Comparison of ENCODE assay signal across 18 cellular contexts in genomic region chr15:80371924-80372323, GRCh38. TPM values are rescaled to one million over a fixed set of nuclear protein-coding genes. Genes with fewer than 3 reads are reported as not detected.
DNase-seq lines count a peak whose midpoint lies in the region; ATAC-seq, FAIRE-seq and TF ChIP-seq lines count a peak whose summit lies in the region.
"Had no signal": no experiment of that assay in that cellular context is flagged by ENCODE, and none has a peak within 500 bp of the region (broad histone marks: within the 10 kb centered on the region; RNA-seq: fewer than 3 reads in every experiment).

No MANE protein-coding gene starts in this region.

- no peak overlapping the region for H3K9ac ChIP-seq in HepG2 (ENCODE audit: insufficient read depth, low read depth, low read length)
- no peak overlapping the region for H3K9ac ChIP-seq in HCT116 (ENCODE audit: low read length)
- H3K9ac ChIP-seq: GM23248 had no signal

- TF ChIP-seq CTCF in HepG2 (CRISPR knock-in tag; IDR thresholded peaks at IDR 0.05): no peak
- TF ChIP-seq CTCF in right lobe of liver (IDR thresholded peaks at IDR 0.05): no peak
- TF ChIP-seq CTCF in HCT116 (IDR thresholded peaks at IDR 0.05 in 2 of 3, conservative IDR thresholded peaks at IDR 0.05 in 1 of 3; ENCODE audit: borderline replicate concordance in 1 of 3, insufficient read depth in 1 of 3, low read depth in 2 of 3, low read length in 2 of 3): 0 out of 6 replicates have a peak, but pooled peaks of 1 of the 3 experiments have one; percentile 14
- TF ChIP-seq CTCF in osteoblast (IDR thresholded peaks at IDR 0.05; ENCODE audit: extremely low read depth, low read depth, low read length): no peak

- RAD21 ChIA-PET in HCT116 (lab: Charles Lee; ENCODE audit: low non-redundant PET in 1 of 2, low total read pairs in 2 of 2, uncharacterized antibody in 2 of 2, unreplicated experiment in 2 of 2): no interaction called here

- WGBS in HepG2 (ENCODE audit: low lambda C conversion rate): 10% methylated on average over 2 of the region's 2 CpGs
- WGBS in right lobe of liver (ENCODE audit: insufficient coverage, low coverage, low lambda C conversion rate, missing lambda C conversion rate): 57% methylated on average over 1 of the region's 2 CpGs

- H3K4me2 ChIP-seq in HepG2 (ENCODE audit: low read depth, low read length) (no peak overlapping the region), HCT116 (ENCODE audit: low read length) (no peak overlapping the region), osteoblast (ENCODE audit: insufficient read depth, low read length) (no peak overlapping the region)

- CTCF ChIA-PET in HepG2 (lab: Yijun Ruan, JAX; ENCODE audit: low intra/inter-chr PET ratio, low total read pairs) (no interaction called here), HCT116 (lab: Charles Lee) (no interaction called here)

- TF ChIP-seq POLR2A in HepG2 (IDR thresholded peaks at IDR 0.05; ENCODE audit: insufficient read depth in 1 of 2, low read depth in 2 of 2, low read length in 2 of 2) (no peak), right lobe of liver (IDR thresholded peaks at IDR 0.05) (no peak), HCT116 (IDR thresholded peaks at IDR 0.05; ENCODE audit: borderline replicate concordance, extremely low read depth, insufficient read depth, insufficient read length) (no peak)

- H4K20me1 ChIP-seq in HepG2 (ENCODE audit: insufficient read depth, low read length): no peaks in the 10 kb centered on the region
- no peaks in the 10 kb centered on the region for H4K20me1 ChIP-seq in HCT116 (ENCODE audit: insufficient read depth)
- no peaks in the 10 kb centered on the region for H4K20me1 ChIP-seq in osteoblast (ENCODE audit: insufficient read depth, low read length)

- DNase-seq in HepG2 (ENCODE audit: low spot score): no peak
- no peak for DNase-seq in right lobe of liver
- no peak for DNase-seq in HCT116 (ENCODE audit: low read depth, low spot score)
- peak; percentile 80 for DNase-seq in osteoblast (ENCODE audit: insufficient read length, low spot score, missing footprints)
- no peak for DNase-seq in SIG-M5 (lab: John Stamatoyannopoulos, UW)
- DNase-seq in NCI-H345 treated with DMSO at 0.1 percent for 48 hours (lab: John Stamatoyannopoulos, UW; ENCODE audit: unreplicated experiment): no peak
- DNase-seq: 8988T; C1 segment of cervical spinal cord; Caco-2; CD4-positive, alpha-beta memory T cell; DMS153; DND-41; GM23248; HCEC 1CT had no signal

- H3K36me3 ChIP-seq in HepG2 (replicated peaks in 1 of 2; ENCODE audit: control insufficient read depth in 1 of 2, insufficient read depth in 2 of 2, low read length in 2 of 2): no peaks in the 10 kb centered on the region
- no peaks in the 10 kb centered on the region for H3K36me3 ChIP-seq in right lobe of liver
- no peaks in the 10 kb centered on the region for H3K36me3 ChIP-seq in HCT116 (ENCODE audit: control insufficient read depth in 1 of 2, insufficient read depth in 2 of 2, low read length in 2 of 2)
- H3K36me3 ChIP-seq in osteoblast (ENCODE audit: insufficient read depth, low read length): no peaks in the 10 kb centered on the region

- H3K4me3 ChIP-seq in HepG2 (replicated peaks in 1 of 3; ENCODE audit: insufficient read depth in 1 of 3, low read depth in 2 of 3, low read length in 3 of 3) (no peak overlapping the region), right lobe of liver (no peak overlapping the region), HCT116 (replicated peaks in 1 of 2; ENCODE audit: low read depth in 1 of 2, low read length in 2 of 2) (no peak overlapping the region), osteoblast (ENCODE audit: insufficient read depth, low read length) (no peak overlapping the region)
- H3K4me3 ChIP-seq: GM23248 had no signal

- no peaks in the 10 kb centered on the region for H3K9me2 ChIP-seq in HCT116 (ENCODE audit: insufficient read depth)

- POLR2A ChIA-PET in HepG2 (lab: Yijun Ruan, JAX): no interaction called here
- POLR2A ChIA-PET in HCT116 (lab: Charles Lee): no interaction called here

- in situ Hi-C loops in HepG2 (cut with HindIII; ENCODE audit: extremely low pct_ligation_motif_present, low pct_unique_long_range_greater_than_20kb): no loop called here

- H3K27me3 ChIP-seq in HepG2 (ENCODE audit: control insufficient read depth in 1 of 2, insufficient read depth in 2 of 2, low read length in 2 of 2) (0 out of 5 replicates have a peak, but pooled peaks cover 0 to 3% of the 10 kb centered on the region in 2 experiments), right lobe of liver (no peaks in the 10 kb centered on the region), HCT116 (ENCODE audit: insufficient read depth, low read length) (peaks cover 5% of the 10 kb centered on the region; the same call in 1 of the 2 replicates), osteoblast (ENCODE audit: insufficient read depth, low read length) (peaks cover 14% of the 10 kb centered on the region)

- H3K9me3 ChIP-seq in HepG2 (ENCODE audit: low read length) (peaks cover 27% of the 10 kb centered on the region), right lobe of liver (peaks cover 0 to 3% (median under 1%) of the 10 kb centered on the region in 4 donors), HCT116 (ENCODE audit: control insufficient read depth in 1 of 2, insufficient read depth in 1 of 2, low read depth in 1 of 2, low read length in 2 of 2) (peaks cover 1 to 14% of the 10 kb centered on the region in 2 experiments; a peak in 3 of 4 replicates), osteoblast (ENCODE audit: low read depth, low read length) (peaks cover 13% of the 10 kb centered on the region)

- TF ChIP-seq EP300 in HepG2 (IDR thresholded peaks at IDR 0.05; ENCODE audit: low read depth in 2 of 2, low read length in 2 of 2): no peak
- TF ChIP-seq EP300 in HepG2 (CRISPR knock-in tag; IDR thresholded peaks at IDR 0.05; ENCODE audit: borderline replicate concordance): no peak

- TF ChIP-seq RAD21 in HepG2 (CRISPR knock-in tag; IDR thresholded peaks at IDR 0.05) (no peak), HCT116 (IDR thresholded peaks at IDR 0.05; ENCODE audit: low read depth) (no peak)

- intact Hi-C loops in HepG2 (cut with micrococcal nuclease; ENCODE audit: unreplicated experiment): no loop called here
- intact Hi-C loops in right lobe of liver (cut with DNase I): no loop called here
- intact Hi-C loops in HCT116 (cut with micrococcal nuclease): no loop called here

- H2AFZ ChIP-seq in HepG2 (ENCODE audit: low read length) (no peak overlapping the region), HCT116 (ENCODE audit: low read depth, low read length, poor library complexity, severe bottlenecking) (no peak overlapping the region), osteoblast (ENCODE audit: low read length) (no peak overlapping the region)
- H2AFZ ChIP-seq: GM23248 had no signal

- no peak overlapping the region for H3K27ac ChIP-seq in HepG2 (ENCODE audit: extremely low read length, insufficient read depth, low read length)
- no peak overlapping the region for H3K27ac ChIP-seq in right lobe of liver
- no peak overlapping the region for H3K27ac ChIP-seq in HCT116 (ENCODE audit: low read depth, low read length)
- H3K27ac ChIP-seq in osteoblast (ENCODE audit: low read depth, low read length): no peak overlapping the region
- H3K27ac ChIP-seq: GM23248 had no signal

- BruUV-seq in HepG2 (replicated peaks; lab: Mats Ljungman, UMichigan) (no TSS peak), HCT116 (replicated peaks; lab: Mats Ljungman, UMichigan) (no TSS peak)

- H3K4me1 ChIP-seq in HepG2 (ENCODE audit: insufficient read depth, low read length): no peaks in the 10 kb centered on the region
- H3K4me1 ChIP-seq in right lobe of liver: no peaks in the 10 kb centered on the region
- H3K4me1 ChIP-seq in HCT116 (ENCODE audit: control insufficient read depth in 1 of 2, insufficient read depth in 2 of 2, low read length in 2 of 2): no peaks in the 10 kb centered on the region
- H3K4me1 ChIP-seq in osteoblast (ENCODE audit: insufficient read depth, low read length): no peaks in the 10 kb centered on the region
- H3K4me1 ChIP-seq: Caco-2 had no signal

- H3K79me2 ChIP-seq in HepG2 (ENCODE audit: insufficient read depth, low read length): no peaks in the 10 kb centered on the region
- H3K79me2 ChIP-seq in HCT116 (ENCODE audit: insufficient read depth, low read length): no peaks in the 10 kb centered on the region
- no peaks in the 10 kb centered on the region for H3K79me2 ChIP-seq in osteoblast (ENCODE audit: insufficient read depth, low read length)

- ATAC-seq in HepG2 (peak; percentile 41; the same call in 1 of the 3 replicates), right lobe of liver (no peak), HCT116 (0 out of 2 replicates have a peak, but pooled peaks have one; percentile 42), HG02571 (IDR thresholded peaks at IDR 0.05; ENCODE audit: unreplicated experiment) (no peak)

- FAIRE-seq in HepG2 (lab: Jason Lieb, UNC): no peak
- FAIRE-seq: G401.6, GM12892, H54 had no signal

TF ChIP-seq in HepG2, 621 proteins besides CTCF, POLR2A, EP300 and RAD21 (continues in another document):
- TF ChIP-seq JUNB (CRISPR knock-in tag; IDR thresholded peaks at IDR 0.05; ENCODE audit: borderline replicate concordance): no peak

RNA-seq across cellular contexts. Expression of gene ARNT2, which starts 32.3 kb away (rescaled TPM):
- total RNA-seq in HepG2 (2016; rRNA removed; fragmentation: Illumina TruSeq; extraction: Trizol) (0.69 and 1.1 TPM in 2 replicates), right lobe of liver (1 to 10 TPM in 1 of 6 experiments, under 1 TPM in 5; 0.12 to 1.3 (median 0.46) TPM), HCT116 (2021; ENCODE audit: unreplicated experiment) (3.0 TPM), osteoblast (26.2 and 30.0 TPM in 2 replicates)
- total RNA-seq in HepG2 (2016; cell fraction: cytosol; rRNA removed; fragmentation: Illumina TruSeq; extraction: Trizol; ENCODE audit: low read depth): 0.91 and 1.6 TPM in 2 replicates
- total RNA-seq in HepG2 (2016; cell fraction: insoluble cytoplasmic fraction; rRNA removed; fragmentation: Illumina TruSeq; extraction: Trizol): 1.0 and 1.2 TPM in 2 replicates
- 0.93 and 1.0 TPM in 2 replicates for total RNA-seq in HepG2 (2016; cell fraction: membrane; rRNA removed; fragmentation: Illumina TruSeq; extraction: Trizol)
- 0.56 and 1.1 TPM in 2 replicates for total RNA-seq in HepG2 (2016; cell fraction: nucleus; rRNA removed; fragmentation: Illumina TruSeq; extraction: Trizol)
- 1.3 and 1.7 TPM in 2 replicates for polyA plus RNA-seq in HepG2 (2011; rRNA removed)
- polyA plus RNA-seq in HepG2 (2011; cell fraction: cytosol; rRNA removed): 0.94 and 1.1 TPM in 2 replicates
- polyA plus RNA-seq in HepG2 (2011; cell fraction: nucleus; rRNA removed): 1.3 and 1.4 TPM in 2 replicates
- 1.2 TPM in 2 replicates for polyA plus RNA-seq in HepG2 (2012)
- polyA plus RNA-seq in HepG2 (2016; cell fraction: cytosol; fragmentation: Illumina TruSeq; extraction: Trizol; ENCODE audit: low read depth): 0.83 and 1.2 TPM in 2 replicates
- 0.79 and 1.2 TPM in 2 replicates for polyA plus RNA-seq in HepG2 (2016; cell fraction: insoluble cytoplasmic fraction; fragmentation: Illumina TruSeq; extraction: Trizol; ENCODE audit: low read depth)
- polyA plus RNA-seq in HepG2 (2016; cell fraction: membrane; fragmentation: Illumina TruSeq; extraction: Trizol; ENCODE audit: low read depth): 0.91 and 0.98 TPM in 2 replicates
- 0.83 and 1.7 TPM in 2 replicates for polyA plus RNA-seq in HepG2 (2016; cell fraction: nucleus; fragmentation: Illumina TruSeq; extraction: Trizol; ENCODE audit: insufficient read depth, low read depth)
- 2.0 and 2.2 TPM in 2 replicates for polyA minus RNA-seq in HepG2 (2011; rRNA and poly(A)+ RNA removed; ENCODE audit: low replicate concordance)
- polyA minus RNA-seq in HepG2 (2011; cell fraction: cytosol; rRNA and poly(A)+ RNA removed): 0.97 and 1.1 TPM in 2 replicates
- polyA minus RNA-seq in HepG2 (2011; cell fraction: nucleus; rRNA and poly(A)+ RNA removed): 1.3 and 2.6 TPM in 2 replicates
- 2.1 and 2.6 TPM in 2 replicates for polyA plus RNA-seq in HCT116 (2012)
- total RNA-seq: CD4-positive, alpha-beta memory T cell had no signal
- polyA plus RNA-seq: CD4-positive, alpha-beta memory T cell had no signal

Comparison
In these comparisons a context has a peak if more than half of its experiments do, and no peak if none do; other contexts are left out.
1. ATAC-seq: peak in HepG2 (single experiment) and HCT116 (single experiment); none in right lobe of liver (0 of 4) and HG02571 (single experiment).